ENCODE assay signal across 2 cellular contexts in genomic region chr12:66467932-66468331, GRCh38.
TF ChIP-seq lines count a peak whose summit lies in the region.

No MANE protein-coding gene starts in this region.

TF ChIP-seq in Ishikawa, 13 proteins besides CTCF, POLR2A, EP300 and RAD21:
- TF ChIP-seq YY1 (IDR thresholded peaks at IDR 0.05; ENCODE audit: low read depth): peak; percentile 83
- no peak for TF ChIP-seq ZBTB7A (IDR thresholded peaks at IDR 0.05; ENCODE audit: low read depth)

TF ChIP-seq in WTC11, 78 proteins besides CTCF, POLR2A, EP300 and RAD21:
- no peak for TF ChIP-seq ELF4 (CRISPR knock-in tag; IDR thresholded peaks at IDR 0.05; ENCODE audit: low read depth)
- peak; percentile 27; the same call in 1 of the 2 replicates for TF ChIP-seq USF2 (CRISPR knock-in tag; IDR thresholded peaks at IDR 0.05)
- peak; percentile 46 for TF ChIP-seq NFYB (CRISPR knock-in tag; conservative IDR thresholded peaks at IDR 0.05; ENCODE audit: low read depth)
